Comparison of ENCODE assay signal across 10 cellular contexts in genomic region chr2:190477563-190478454, GRCh38. TPM values are rescaled to one million over a fixed set of nuclear protein-coding genes. Genes with fewer than 3 reads are reported as not detected.
A peak's percentile ranks its signal among the peaks of the same experiment; 100 is the strongest.
DNase-seq lines count a peak whose midpoint lies in the region; ATAC-seq, FAIRE-seq and TF ChIP-seq lines count a peak whose summit lies in the region.
"Had no signal": no experiment of that assay in that cellular context is flagged by ENCODE, and none has a peak within 500 bp of the region (broad histone marks: within the 10 kb centered on the region; RNA-seq: fewer than 3 reads in every experiment).

No MANE protein-coding gene starts in this region.

- ATAC-seq in central memory CD8-positive, alpha-beta T cell (replicated peaks; ENCODE audit: extremely low read depth, poor library complexity, severe bottlenecking) = no peak
- ATAC-seq in HepG2 (peak; percentile 69), GM21717 (IDR thresholded peaks at IDR 0.05; ENCODE audit: unreplicated experiment) (no peak), GM23338 (no peak), GM21423 (IDR thresholded peaks at IDR 0.05; ENCODE audit: unreplicated experiment) (no peak)
- ATAC-seq: HCT116; psoas muscle; stimulated activated effector memory CD8-positive, alpha-beta T cell treated with anti-CD3 and anti-CD28 coated beads, Interleukin-12 subunit alpha, Interleukin-12 subunit beta, amount 100 ng/mL, for 72 hours had no signal

- H2AFZ ChIP-seq in HepG2 (ENCODE audit: low read length) (no peak overlapping the region), GM23338 (no peak overlapping the region)

- POLR2A ChIA-PET in HepG2 (lab: Yijun Ruan, JAX) = no interaction called here

- in situ Hi-C loops in HepG2 (cut with HindIII; ENCODE audit: extremely low pct_ligation_motif_present, low pct_unique_long_range_greater_than_20kb) = no loop called here

- WGBS in HepG2 (ENCODE audit: low lambda C conversion rate) = 50% methylated on average over 4 of the region's 4 CpGs
- WGBS in testis, 2 donors = 50 to 51% methylated on average over 4 of the region's 4 CpGs

- no peaks in the 10 kb centered on the region for H3K4me1 ChIP-seq in HepG2 (ENCODE audit: insufficient read depth, low read length)
- peaks cover 9% of the 10 kb centered on the region for H3K4me1 ChIP-seq in testis
- no peaks in the 10 kb centered on the region for H3K4me1 ChIP-seq in GM23338 (ENCODE audit: insufficient read depth)
- H3K4me1 ChIP-seq: psoas muscle had no signal

- no TSS peak for BruUV-seq in HepG2 (replicated peaks; lab: Mats Ljungman, UMichigan)

- TF ChIP-seq POLR2A in HepG2 (IDR thresholded peaks at IDR 0.05; ENCODE audit: insufficient read depth in 1 of 2, low read depth in 2 of 2, low read length in 2 of 2) (no peak), testis (IDR thresholded peaks at IDR 0.05) (no peak)

- no peaks in the 10 kb centered on the region for H3K27me3 Mint-ChIP-seq in central memory CD8-positive, alpha-beta T cell
- H3K27me3 Mint-ChIP-seq in GM23338 (ENCODE audit: insufficient read depth, low read depth, poor library complexity) = no peaks in the 10 kb centered on the region

- intact Hi-C loops in HepG2 (cut with micrococcal nuclease; ENCODE audit: unreplicated experiment) (no loop called here), testis (cut with DNase I; ENCODE audit: low total_unique reads) (no loop called here)

- no peak for TF ChIP-seq EP300 in HepG2 (IDR thresholded peaks at IDR 0.05; ENCODE audit: low read depth in 2 of 2, low read length in 2 of 2)
- no peak for TF ChIP-seq EP300 in HepG2 (CRISPR knock-in tag; IDR thresholded peaks at IDR 0.05; ENCODE audit: borderline replicate concordance)

- H3K9me3 Mint-ChIP-seq in central memory CD8-positive, alpha-beta T cell = peaks cover 4% of the 10 kb centered on the region
- H3K9me3 Mint-ChIP-seq in GM23338 = no peaks in the 10 kb centered on the region
- H3K9me3 Mint-ChIP-seq: stimulated activated effector memory CD8-positive, alpha-beta T cell treated with anti-CD3 and anti-CD28 coated beads, Interleukin-12 subunit alpha, Interleukin-12 subunit beta, amount 100 ng/mL, for 72 hours had no signal

- H3K36me3 ChIP-seq in HepG2 (replicated peaks in 1 of 2; ENCODE audit: control insufficient read depth in 1 of 2, insufficient read depth in 2 of 2, low read length in 2 of 2) (no peaks in the 10 kb centered on the region), testis (ENCODE audit: low read depth, missing control alignments) (no peaks in the 10 kb centered on the region), GM23338 (ENCODE audit: insufficient read depth) (no peaks in the 10 kb centered on the region)

- no peak overlapping the region for H3K9ac ChIP-seq in HepG2 (ENCODE audit: insufficient read depth, low read depth, low read length)

- TF ChIP-seq RAD21 in HepG2 (CRISPR knock-in tag; IDR thresholded peaks at IDR 0.05) = no peak

- DNase-seq in NCI-H2227 treated with DMSO at 0.1 percent for 48 hours (lab: John Stamatoyannopoulos, UW) (peak; percentile 73), HepG2 (ENCODE audit: low spot score) (no peak), testis (no peak), GM23338 (ENCODE audit: low spot score) (no peak)
- no peak for DNase-seq in central memory CD8-positive, alpha-beta T cell (ENCODE audit: low spot score in 2 of 2)
- DNase-seq: psoas muscle had no signal

- no peak overlapping the region for H3K4me3 ChIP-seq in HepG2 (replicated peaks in 1 of 3; ENCODE audit: insufficient read depth in 1 of 3, low read depth in 2 of 3, low read length in 3 of 3)
- no peak overlapping the region for H3K4me3 ChIP-seq in testis
- no peak overlapping the region for H3K4me3 ChIP-seq in GM23338
- H3K4me3 ChIP-seq: psoas muscle had no signal

- H3K9me3 ChIP-seq in HepG2 (ENCODE audit: low read length) (no peaks in the 10 kb centered on the region), testis (no peaks in the 10 kb centered on the region)
- H3K9me3 ChIP-seq: psoas muscle had no signal

- peak overlapping the region; percentile 14 for H3K27ac Mint-ChIP-seq in central memory CD8-positive, alpha-beta T cell (ENCODE audit: low read depth)
- no peak overlapping the region for H3K27ac Mint-ChIP-seq in GM23338
- H3K27ac Mint-ChIP-seq: stimulated activated effector memory CD8-positive, alpha-beta T cell treated with anti-CD3 and anti-CD28 coated beads, Interleukin-12 subunit alpha, Interleukin-12 subunit beta, amount 100 ng/mL, for 72 hours had no signal

- peaks cover 2% of the 10 kb centered on the region for H3K36me3 Mint-ChIP-seq in central memory CD8-positive, alpha-beta T cell (ENCODE audit: insufficient read depth)
- H3K36me3 Mint-ChIP-seq in GM23338 (ENCODE audit: low read depth) = peaks cover 7% of the 10 kb centered on the region; the same call in 1 of the 3 replicates
- H3K36me3 Mint-ChIP-seq: stimulated activated effector memory CD8-positive, alpha-beta T cell treated with anti-CD3 and anti-CD28 coated beads, Interleukin-12 subunit alpha, Interleukin-12 subunit beta, amount 100 ng/mL, for 72 hours had no signal

- H3F3A ChIP-seq in GM23338 (replicated peaks; ENCODE audit: low read depth) = no peaks in the 10 kb centered on the region

- TF ChIP-seq CTCF in HepG2 (CRISPR knock-in tag; IDR thresholded peaks at IDR 0.05) (no peak), testis (IDR thresholded peaks at IDR 0.05) (no peak), GM23338 (conservative IDR thresholded peaks at IDR 0.05; ENCODE audit: low read depth in 2 of 2) (no peak)

- H3K4me3 Mint-ChIP-seq in central memory CD8-positive, alpha-beta T cell = no peak overlapping the region
- no peak overlapping the region for H3K4me3 Mint-ChIP-seq in GM23338
- H3K4me3 Mint-ChIP-seq: stimulated activated effector memory CD8-positive, alpha-beta T cell treated with anti-CD3 and anti-CD28 coated beads, Interleukin-12 subunit alpha, Interleukin-12 subunit beta, amount 100 ng/mL, for 72 hours had no signal

- H3K4me2 ChIP-seq in HepG2 (ENCODE audit: low read depth, low read length) (no peak overlapping the region), GM23338 (no peak overlapping the region)

- H3K79me2 ChIP-seq in HepG2 (ENCODE audit: insufficient read depth, low read length) = no peaks in the 10 kb centered on the region
- no peaks in the 10 kb centered on the region for H3K79me2 ChIP-seq in GM23338 (replicated peaks; ENCODE audit: insufficient read depth)

- FAIRE-seq in HepG2 (lab: Jason Lieb, UNC) = no peak

- H4K20me1 ChIP-seq in HepG2 (ENCODE audit: insufficient read depth, low read length) (no peaks in the 10 kb centered on the region), GM23338 (replicated peaks; ENCODE audit: insufficient read depth) (no peaks in the 10 kb centered on the region)

- CTCF ChIA-PET in HepG2 (lab: Yijun Ruan, JAX; ENCODE audit: low intra/inter-chr PET ratio, low total read pairs) = no interaction called here

- H3K27me3 ChIP-seq in HepG2 (ENCODE audit: control insufficient read depth in 1 of 2, insufficient read depth in 2 of 2, low read length in 2 of 2) (no peaks in the 10 kb centered on the region), testis (no peaks in the 10 kb centered on the region), GM23338 (ENCODE audit: insufficient read depth) (no peaks in the 10 kb centered on the region)

- H3K9me2 ChIP-seq in GM23338 (ENCODE audit: insufficient read depth) = no peaks in the 10 kb centered on the region

- peaks cover 37% of the 10 kb centered on the region for H3K4me1 Mint-ChIP-seq in central memory CD8-positive, alpha-beta T cell
- no peaks in the 10 kb centered on the region for H3K4me1 Mint-ChIP-seq in GM23338

- no peak overlapping the region for H3K27ac ChIP-seq in HepG2 (ENCODE audit: extremely low read length, insufficient read depth, low read length)
- H3K27ac ChIP-seq in testis = peak overlapping the region; percentile 14 to 33
- H3K27ac ChIP-seq in GM23338 (ENCODE audit: low read depth) = no peak overlapping the region
- H3K27ac ChIP-seq: psoas muscle had no signal

TF ChIP-seq in GM23338, 12 proteins besides CTCF, POLR2A, EP300 and RAD21:
- TF ChIP-seq EZH2 (IDR thresholded peaks at IDR 0.05; ENCODE audit: low read depth, unreplicated experiment) = no peak
- no peak for TF ChIP-seq STAT1 (IDR thresholded peaks at IDR 0.05; ENCODE audit: unreplicated experiment)

RNA-seq across cellular contexts. Expression of gene NEMP2, which starts 56.7 kb away (rescaled TPM):
- total RNA-seq in HepG2 (2016; rRNA removed; fragmentation: Illumina TruSeq; extraction: Trizol) = 7.8 and 9.8 TPM in 2 replicates
- total RNA-seq in HepG2 (2016; cell fraction: cytosol; rRNA removed; fragmentation: Illumina TruSeq; extraction: Trizol; ENCODE audit: low read depth) = 3.3 and 4.6 TPM in 2 replicates
- total RNA-seq in HepG2 (2016; cell fraction: insoluble cytoplasmic fraction; rRNA removed; fragmentation: Illumina TruSeq; extraction: Trizol) = 8.3 and 9.0 TPM in 2 replicates
- 6.5 and 7.6 TPM in 2 replicates for total RNA-seq in HepG2 (2016; cell fraction: membrane; rRNA removed; fragmentation: Illumina TruSeq; extraction: Trizol)
- 9.1 and 11.4 TPM in 2 replicates for total RNA-seq in HepG2 (2016; cell fraction: nucleus; rRNA removed; fragmentation: Illumina TruSeq; extraction: Trizol)
- 2.4 and 3.3 TPM in 2 replicates for polyA plus RNA-seq in HepG2 (2011; rRNA removed)
- 1.9 and 4.3 TPM in 2 replicates for polyA plus RNA-seq in HepG2 (2011; cell fraction: cytosol; rRNA removed)
- 1.3 and 2.1 TPM in 2 replicates for polyA plus RNA-seq in HepG2 (2011; cell fraction: nucleus; rRNA removed)
- polyA plus RNA-seq in HepG2 (2012) = 4.0 and 10.3 TPM in 2 replicates
- polyA plus RNA-seq in HepG2 (2016; cell fraction: cytosol; fragmentation: Illumina TruSeq; extraction: Trizol; ENCODE audit: low read depth) = 1.8 and 2.3 TPM in 2 replicates
- polyA plus RNA-seq in HepG2 (2016; cell fraction: insoluble cytoplasmic fraction; fragmentation: Illumina TruSeq; extraction: Trizol; ENCODE audit: low read depth) = 5.0 and 6.7 TPM in 2 replicates
- polyA plus RNA-seq in HepG2 (2016; cell fraction: membrane; fragmentation: Illumina TruSeq; extraction: Trizol; ENCODE audit: low read depth) = 3.9 and 4.2 TPM in 2 replicates
- polyA plus RNA-seq in HepG2 (2016; cell fraction: nucleus; fragmentation: Illumina TruSeq; extraction: Trizol; ENCODE audit: insufficient read depth, low read depth) = 5.9 and 7.7 TPM in 2 replicates
- 11.9 and 13.0 TPM in 2 replicates for polyA minus RNA-seq in HepG2 (2011; rRNA and poly(A)+ RNA removed; ENCODE audit: low replicate concordance)
- 4.2 and 8.0 TPM in 2 replicates for polyA minus RNA-seq in HepG2 (2011; cell fraction: cytosol; rRNA and poly(A)+ RNA removed)
- 16.9 and 24.9 TPM in 2 replicates for polyA minus RNA-seq in HepG2 (2011; cell fraction: nucleus; rRNA and poly(A)+ RNA removed)
- 10 to 100 TPM in 1 of 2 donors, 1 to 10 TPM in 1; 8.1 to 16.8 TPM for total RNA-seq in testis
- polyA plus RNA-seq in testis (ENCODE audit: insufficient read depth, low read depth, low replicate concordance) = 32.0 TPM
- 4.0 and 7.0 TPM in 2 replicates for total RNA-seq in GM23338 (2014; rRNA removed; shearing (Covaris generic))
- 0.99 and 1.2 TPM in 2 replicates for polyA plus RNA-seq in GM23338 (2016; fragmentation: Nextera tagmentation; extraction: Ambion mirVana)

Comparison
In these comparisons a context has a peak if more than half of its experiments do, and no peak if none do; other contexts are left out.
1. H3K27ac ChIP-seq: peak in testis (2 of 2); none in HepG2 (single experiment) and GM23338 (single experiment).